ENCODE assay signal across 13 cellular contexts in genomic region chr2:149858916-149859634, GRCh38.
DNase-seq lines count a peak whose midpoint lies in the region; ATAC-seq and TF ChIP-seq lines count a peak whose summit lies in the region.
"Had no signal": no experiment of that assay in that cellular context is flagged by ENCODE, and none has a peak within 500 bp of the region (broad histone marks: within the 10 kb centered on the region; RNA-seq: fewer than 3 reads in every experiment).

No MANE protein-coding gene starts in this region.

- intact Hi-C loops in breast epithelium (cut with DNase I; ENCODE audit: low total_unique reads): no loop called here
- intact Hi-C loops in MCF 10A (cut with micrococcal nuclease): no loop called here
- intact Hi-C loops in adrenal gland (cut with DNase I): no loop called here
- intact Hi-C loops in left lung (cut with DNase I): no loop called here
- intact Hi-C loops in CD8-positive, alpha-beta T cell (cut with DNase I, micrococcal nuclease): no loop called here

- H3K9me3 ChIP-seq in breast epithelium: no peaks in the 10 kb centered on the region
- no peaks in the 10 kb centered on the region for H3K9me3 ChIP-seq in adrenal gland (replicated peaks in 1 of 3)
- H3K9me3 ChIP-seq in left lung: peaks cover 0 to 7% of the 10 kb centered on the region in 2 donors
- H3K9me3 ChIP-seq in CD8-positive, alpha-beta T cell (ENCODE audit: low read length): no peaks in the 10 kb centered on the region
- H3K9me3 ChIP-seq: ovary, SJCRH30 had no signal

- H3K4me1 ChIP-seq in breast epithelium: no peaks in the 10 kb centered on the region
- H3K4me1 ChIP-seq in adrenal gland (replicated peaks in 1 of 2): no peaks in the 10 kb centered on the region
- peaks cover 0 to 3% of the 10 kb centered on the region in 2 donors for H3K4me1 ChIP-seq in left lung
- H3K4me1 ChIP-seq in CD8-positive, alpha-beta T cell (ENCODE audit: insufficient read depth, low read length): no peaks in the 10 kb centered on the region
- H3K4me1 ChIP-seq: SJCRH30 had no signal

- no peak overlapping the region for H3K27ac Mint-ChIP-seq in MCF 10A (ENCODE audit: low read depth, unreplicated experiment)
- H3K27ac Mint-ChIP-seq in CD8-positive, alpha-beta T cell: no peak overlapping the region

- H3K27me3 ChIP-seq in breast epithelium (no peaks in the 10 kb centered on the region), adrenal gland (no peaks in the 10 kb centered on the region), left lung (no peaks in the 10 kb centered on the region)
- H3K27me3 ChIP-seq in CD8-positive, alpha-beta T cell (ENCODE audit: insufficient read depth, low read length): no peaks in the 10 kb centered on the region
- H3K27me3 ChIP-seq: ovary, SJCRH30 had no signal

- DNase-seq in breast epithelium (ENCODE audit: low spot score in 2 of 2) (no peak), MCF 10A (ENCODE audit: unreplicated experiment) (no peak), adrenal gland (peak in 4 of 7 donors; percentile 6 to 36 (median 16)), iris pigment epithelial cell (ENCODE audit: low read depth) (peak; percentile 79), DMS153 treated with DMSO at 0.1 percent for 48 hours (lab: John Stamatoyannopoulos, UW; ENCODE audit: unreplicated experiment) (no peak), left lung (no peak), DMS 273 (lab: John Stamatoyannopoulos, UW; ENCODE audit: unreplicated experiment) (no peak)
- no peak for DNase-seq in CD8-positive, alpha-beta T cell
- DNase-seq: ACHN; central memory CD4-positive, alpha-beta T cell; NCI-H2029 treated with DMSO at 0.1 percent for 48 hours; ovary; SJCRH30 had no signal

- peak overlapping the region; percentile 3 to 57 for H3K27ac ChIP-seq in breast epithelium
- peak overlapping the region in 2 of 5 donors; percentile 38 to 48 for H3K27ac ChIP-seq in adrenal gland
- H3K27ac ChIP-seq in left lung: no peak overlapping the region
- no peak overlapping the region for H3K27ac ChIP-seq in CD8-positive, alpha-beta T cell (ENCODE audit: low read depth, low read length)
- H3K27ac ChIP-seq: ovary, SJCRH30 had no signal

- no TSS peak for BruUV-seq in MCF 10A (replicated peaks; lab: Mats Ljungman, UMichigan)

- H3K36me3 ChIP-seq in breast epithelium: no peaks in the 10 kb centered on the region
- no peaks in the 10 kb centered on the region for H3K36me3 ChIP-seq in adrenal gland (replicated peaks in 1 of 2)
- H3K36me3 ChIP-seq in left lung: no peaks in the 10 kb centered on the region
- no peaks in the 10 kb centered on the region for H3K36me3 ChIP-seq in CD8-positive, alpha-beta T cell (ENCODE audit: insufficient read depth, low read length)
- H3K36me3 ChIP-seq: ovary, SJCRH30 had no signal

- H3K9me3 Mint-ChIP-seq in MCF 10A (ENCODE audit: unreplicated experiment): peaks cover 7% of the 10 kb centered on the region
- peaks cover 6% of the 10 kb centered on the region for H3K9me3 Mint-ChIP-seq in CD8-positive, alpha-beta T cell

- ATAC-seq in left lung: no peak
- ATAC-seq in CD8-positive, alpha-beta T cell: no peak

- TF ChIP-seq POLR2A in breast epithelium (IDR thresholded peaks at IDR 0.05) (no peak), adrenal gland (IDR thresholded peaks at IDR 0.05) (no peak)

- POLR2A ChIA-PET in MCF 10A (lab: Yijun Ruan, JAX): interaction anchor here (0.9 kb wide), 1 partner anchor 15 kb away, joined by 5 read pairs; no protein-coding TSS in a partner anchor
- POLR2A ChIA-PET in CD8-positive, alpha-beta T cell (lab: Charles Lee): no interaction called here

- H3K4me1 Mint-ChIP-seq in MCF 10A (ENCODE audit: insufficient read depth, unreplicated experiment): no peaks in the 10 kb centered on the region
- H3K4me1 Mint-ChIP-seq in CD8-positive, alpha-beta T cell (ENCODE audit: low read depth): no peaks in the 10 kb centered on the region

- no peaks in the 10 kb centered on the region for H3K27me3 Mint-ChIP-seq in MCF 10A (ENCODE audit: insufficient read depth, unreplicated experiment)
- no peaks in the 10 kb centered on the region for H3K27me3 Mint-ChIP-seq in CD8-positive, alpha-beta T cell (ENCODE audit: low read depth)

- CTCF ChIA-PET in MCF 10A (lab: Yijun Ruan, JAX): no interaction called here
- CTCF ChIA-PET in CD8-positive, alpha-beta T cell (lab: Charles Lee): interaction anchor here (0.8 kb wide), 1 partner anchor 15 kb away, joined by 3 read pairs; no protein-coding TSS in a partner anchor

- no peaks in the 10 kb centered on the region for H3K36me3 Mint-ChIP-seq in MCF 10A (ENCODE audit: insufficient read depth, unreplicated experiment)
- H3K36me3 Mint-ChIP-seq in CD8-positive, alpha-beta T cell: no peaks in the 10 kb centered on the region

- 45 to 60% (median 52%) methylated on average over 6 of the region's 6 CpGs for WGBS in adrenal gland, 4 donors

- TF ChIP-seq CTCF in breast epithelium (IDR thresholded peaks at IDR 0.05): no peak
- TF ChIP-seq CTCF in MCF 10A (IDR thresholded peaks at IDR 0.05; ENCODE audit: unreplicated experiment): no peak
- no peak for TF ChIP-seq CTCF in adrenal gland (IDR thresholded peaks at IDR 0.05)
- TF ChIP-seq CTCF in left lung (IDR thresholded peaks at IDR 0.05): no peak
- no peak for TF ChIP-seq CTCF in CD8-positive, alpha-beta T cell (IDR thresholded peaks at IDR 0.05)

- H3K4me3 ChIP-seq in breast epithelium: no peak overlapping the region
- no peak overlapping the region for H3K4me3 ChIP-seq in adrenal gland
- no peak overlapping the region for H3K4me3 ChIP-seq in left lung
- H3K4me3 ChIP-seq in CD8-positive, alpha-beta T cell (ENCODE audit: low read depth, low read length): no peak overlapping the region
- H3K4me3 ChIP-seq: ovary, SJCRH30 had no signal

- no peak overlapping the region for H3K4me3 Mint-ChIP-seq in MCF 10A (ENCODE audit: unreplicated experiment)
- H3K4me3 Mint-ChIP-seq in CD8-positive, alpha-beta T cell: no peak overlapping the region

Comparison
In these comparisons a context has a peak if more than half of its experiments do, and no peak if none do; other contexts are left out.
1. DNase-seq: peak in adrenal gland (4 of 7) and iris pigment epithelial cell (single experiment); none in breast epithelium (0 of 2), MCF 10A (single experiment), DMS153 treated with DMSO at 0.1 percent for 48 hours (single experiment), left lung (0 of 2), CD8-positive, alpha-beta T cell (0 of 7) and DMS 273 (single experiment).
2. H3K27ac ChIP-seq: peak in breast epithelium (2 of 2); none in left lung (0 of 2) and CD8-positive, alpha-beta T cell (single experiment).